In the genomic region with DNA sequence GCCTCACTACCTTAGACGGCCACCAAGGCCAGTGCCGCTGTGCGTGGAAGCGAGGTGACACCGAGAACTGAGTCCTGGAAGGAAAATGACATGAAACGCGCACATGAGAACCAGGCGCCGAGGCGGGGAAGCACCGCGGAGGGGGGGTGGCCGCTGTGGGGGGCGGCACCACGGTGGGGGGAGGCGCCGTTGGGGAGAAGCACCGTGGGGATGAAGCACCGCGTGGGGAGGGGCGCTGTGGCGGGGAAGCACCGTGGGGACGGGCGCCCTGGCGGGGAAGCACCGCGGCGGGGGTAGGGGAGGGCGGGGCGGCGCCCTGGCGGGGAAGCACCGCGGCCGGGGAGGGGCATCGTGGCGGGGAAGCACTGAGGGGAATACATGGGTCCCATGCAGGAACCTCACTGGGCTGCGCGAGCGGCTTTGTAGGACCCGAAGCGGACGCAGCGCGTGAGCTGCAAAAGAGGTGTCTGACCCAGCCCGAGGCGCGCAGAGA, we compare ENCODE assay signal across 16 cellular contexts. TPM values are rescaled to one million over a fixed set of nuclear protein-coding genes. Genes with fewer than 3 reads are reported as not detected.
DNase-seq lines count a peak whose midpoint lies in the region; ATAC-seq and TF ChIP-seq lines count a peak whose summit lies in the region.
"Had no signal": no experiment of that assay in that cellular context is flagged by ENCODE, and none has a peak within 500 bp of the region (broad histone marks: within the 10 kb centered on the region; RNA-seq: fewer than 3 reads in every experiment).

No MANE protein-coding gene starts in this region.

- H3K36me3 Mint-ChIP-seq in activated naive CD4-positive, alpha-beta T cell treated with anti-CD3 and anti-CD28 coated beads, Interleukin-2, amount 10 ng/mL, durations not matched to agents 7 days and 5 days, result peaks cover 68% of the 10 kb centered on the region
- peaks cover 49 to 61% of the 10 kb centered on the region in 2 donors for H3K36me3 Mint-ChIP-seq in activated naive CD4-positive, alpha-beta T cell treated with anti-CD3 and anti-CD28 coated beads, Interleukin-2, amount 50 U/mL, for 72 hours
- peaks cover 74% of the 10 kb centered on the region for H3K36me3 Mint-ChIP-seq in activated CD8-positive, alpha-beta T cell treated with anti-CD3 and anti-CD28 coated beads, Interleukin-2, amount 10 ng/mL, durations not matched to agents 7 days and 5 days (ENCODE audit: low read depth)

- no peaks in the 10 kb centered on the region for H3K27me3 Mint-ChIP-seq in activated naive CD4-positive, alpha-beta T cell treated with anti-CD3 and anti-CD28 coated beads, Interleukin-2, amount 10 ng/mL, durations not matched to agents 7 days and 5 days
- no peaks in the 10 kb centered on the region for H3K27me3 Mint-ChIP-seq in activated CD8-positive, alpha-beta T cell treated with anti-CD3 and anti-CD28 coated beads, Interleukin-2, amount 10 ng/mL, durations not matched to agents 7 days and 5 days (ENCODE audit: low read depth)
- H3K27me3 Mint-ChIP-seq: CD4-positive, alpha-beta T cell had no signal

- ATAC-seq in activated naive CD4-positive, alpha-beta T cell treated with anti-CD3 and anti-CD28 coated beads, Interleukin-2, amount 50 U/mL, for 72 hours, result no peak
- no peak for ATAC-seq in activated CD8-positive, alpha-beta T cell treated with anti-CD3 and anti-CD28 coated beads, Interleukin-2, amount 10 ng/mL, durations not matched to agents 7 days and 5 days

- H3K27ac Mint-ChIP-seq in activated naive CD4-positive, alpha-beta T cell treated with anti-CD3 and anti-CD28 coated beads, Interleukin-2, amount 10 ng/mL, durations not matched to agents 7 days and 5 days, result peak overlapping the region; percentile 91
- H3K27ac Mint-ChIP-seq in activated naive CD4-positive, alpha-beta T cell treated with anti-CD3 and anti-CD28 coated beads, Interleukin-2, amount 50 U/mL, for 72 hours, result no peak overlapping the region
- peak overlapping the region; percentile 89 for H3K27ac Mint-ChIP-seq in activated CD8-positive, alpha-beta T cell treated with anti-CD3 and anti-CD28 coated beads, Interleukin-2, amount 10 ng/mL, durations not matched to agents 7 days and 5 days
- H3K27ac Mint-ChIP-seq: HFFc6 had no signal

- DNase-seq in activated naive CD4-positive, alpha-beta T cell treated with anti-CD3 and anti-CD28 coated beads, Interleukin-2, amount 10 ng/mL, durations not matched to agents 7 days and 5 days, result no peak
- no peak for DNase-seq in activated naive CD4-positive, alpha-beta T cell treated with anti-CD3 and anti-CD28 coated beads, Interleukin-2, amount 50 U/mL, for 72 hours (ENCODE audit: low spot score in 2 of 2)
- DNase-seq in D341Med (ENCODE audit: low spot score) (peak; percentile 29), posterior vena cava (ENCODE audit: low spot score) (peak; percentile 67), NCI-H1694 treated with DMSO at 0.1 percent for 48 hours (lab: John Stamatoyannopoulos, UW) (no peak), vagina (ENCODE audit: extremely low spot score in 2 of 2) (no peak), HK-2 (ENCODE audit: unreplicated experiment) (no peak)
- DNase-seq in activated CD8-positive, alpha-beta T cell treated with anti-CD3 and anti-CD28 coated beads, Interleukin-2, amount 10 ng/mL, durations not matched to agents 7 days and 5 days, result no peak
- DNase-seq: CD4-positive, alpha-beta T cell; GF-D8; GOT3; HFFc6; MV-4-11; NCI-H1436; NCI-H2081; NCI-H524 had no signal

- no peak overlapping the region for H3K27ac ChIP-seq in vagina

- no peaks in the 10 kb centered on the region for H3K4me1 ChIP-seq in vagina

- no peak for TF ChIP-seq POLR2A in vagina (IDR thresholded peaks at IDR 0.05)

- H3K4me1 Mint-ChIP-seq in activated naive CD4-positive, alpha-beta T cell treated with anti-CD3 and anti-CD28 coated beads, Interleukin-2, amount 10 ng/mL, durations not matched to agents 7 days and 5 days, result peaks cover 27% of the 10 kb centered on the region
- peaks cover 25% of the 10 kb centered on the region for H3K4me1 Mint-ChIP-seq in activated CD8-positive, alpha-beta T cell treated with anti-CD3 and anti-CD28 coated beads, Interleukin-2, amount 10 ng/mL, durations not matched to agents 7 days and 5 days (ENCODE audit: low read depth)

- no peak for TF ChIP-seq CTCF in vagina (IDR thresholded peaks at IDR 0.05)

- POLR2A ChIA-PET in activated CD8-positive, alpha-beta T cell treated with anti-CD3 and anti-CD28 coated beads, Interleukin-2, amount 10 ng/mL, durations not matched to agents 7 days and 5 days (lab: Charles Lee), result no interaction called here

- H3K4me3 Mint-ChIP-seq in activated naive CD4-positive, alpha-beta T cell treated with anti-CD3 and anti-CD28 coated beads, Interleukin-2, amount 10 ng/mL, durations not matched to agents 7 days and 5 days, result no peak overlapping the region
- H3K4me3 Mint-ChIP-seq in activated CD8-positive, alpha-beta T cell treated with anti-CD3 and anti-CD28 coated beads, Interleukin-2, amount 10 ng/mL, durations not matched to agents 7 days and 5 days, result no peak overlapping the region
- H3K4me3 Mint-ChIP-seq: CD4-positive, alpha-beta T cell; HFFc6 had no signal

- peaks cover 47% of the 10 kb centered on the region for H3K9me3 Mint-ChIP-seq in activated naive CD4-positive, alpha-beta T cell treated with anti-CD3 and anti-CD28 coated beads, Interleukin-2, amount 10 ng/mL, durations not matched to agents 7 days and 5 days
- H3K9me3 Mint-ChIP-seq in activated naive CD4-positive, alpha-beta T cell treated with anti-CD3 and anti-CD28 coated beads, Interleukin-2, amount 50 U/mL, for 72 hours, result peaks cover 6 to 12% of the 10 kb centered on the region in 2 donors
- H3K9me3 Mint-ChIP-seq in activated CD8-positive, alpha-beta T cell treated with anti-CD3 and anti-CD28 coated beads, Interleukin-2, amount 10 ng/mL, durations not matched to agents 7 days and 5 days (ENCODE audit: insufficient read depth), result peaks cover 32% of the 10 kb centered on the region
- H3K9me3 Mint-ChIP-seq: CD4-positive, alpha-beta T cell had no signal

- H3K9me3 ChIP-seq in vagina, result peaks cover 10% of the 10 kb centered on the region

- intact Hi-C loops in posterior vena cava (cut with DNase I) (no loop called here), vagina (cut with DNase I) (no loop called here)

- H3K4me3 ChIP-seq in vagina, result no peak overlapping the region

- CTCF ChIA-PET in activated naive CD4-positive, alpha-beta T cell treated with anti-CD3 and anti-CD28 coated beads, Interleukin-2, amount 10 ng/mL, durations not matched to agents 7 days and 5 days (lab: Charles Lee), result no interaction called here
- CTCF ChIA-PET in activated CD8-positive, alpha-beta T cell treated with anti-CD3 and anti-CD28 coated beads, Interleukin-2, amount 10 ng/mL, durations not matched to agents 7 days and 5 days (lab: Charles Lee), result no interaction called here

- no peaks in the 10 kb centered on the region for H3K27me3 ChIP-seq in vagina

- peaks cover 0 to 24% of the 10 kb centered on the region in 2 donors for H3K36me3 ChIP-seq in vagina

RNA-seq across cellular contexts. Expression of a gene that starts 28.0 kb away (rescaled TPM):
- total RNA-seq in activated naive CD4-positive, alpha-beta T cell treated with anti-CD3 and anti-CD28 coated beads, Interleukin-2, amount 50 U/mL, for 72 hours, result 10 to 100 TPM; 23.9 to 37.8 TPM
- 10 to 100 TPM; 41.8 to 44.6 TPM for total RNA-seq in activated CD8-positive, alpha-beta T cell treated with anti-CD3 and anti-CD28 coated beads, Interleukin-2, amount 10 ng/mL, durations not matched to agents 7 days and 5 days
- total RNA-seq in posterior vena cava (10 to 100 TPM; 17.9 to 23.4 TPM), vagina (28.5 TPM)

RNA-seq across cellular contexts. Expression of a gene that starts 40.1 kb away (rescaled TPM):
- 10 to 100 TPM; 57.1 to 61.6 TPM for total RNA-seq in activated naive CD4-positive, alpha-beta T cell treated with anti-CD3 and anti-CD28 coated beads, Interleukin-2, amount 50 U/mL, for 72 hours
- total RNA-seq in activated CD8-positive, alpha-beta T cell treated with anti-CD3 and anti-CD28 coated beads, Interleukin-2, amount 10 ng/mL, durations not matched to agents 7 days and 5 days, result 10 to 100 TPM; 55.7 to 59.9 TPM
- total RNA-seq in posterior vena cava (10 to 100 TPM; 31.1 to 34.9 TPM), vagina (30.9 TPM)

Comparison
In these comparisons a context has a peak if more than half of its experiments do, and no peak if none do; other contexts are left out.
1. H3K27ac Mint-ChIP-seq: peak in activated naive CD4-positive, alpha-beta T cell treated with anti-CD3 and anti-CD28 coated beads, Interleukin-2, amount 10 ng/mL, durations not matched to agents 7 days and 5 days (single experiment) and activated CD8-positive, alpha-beta T cell treated with anti-CD3 and anti-CD28 coated beads, Interleukin-2, amount 10 ng/mL, durations not matched to agents 7 days and 5 days (single experiment); none in activated naive CD4-positive, alpha-beta T cell treated with anti-CD3 and anti-CD28 coated beads, Interleukin-2, amount 50 U/mL, for 72 hours (0 of 2).
2. DNase-seq: peak in D341Med (single experiment) and posterior vena cava (single experiment); none in activated naive CD4-positive, alpha-beta T cell treated with anti-CD3 and anti-CD28 coated beads, Interleukin-2, amount 10 ng/mL, durations not matched to agents 7 days and 5 days (single experiment), activated naive CD4-positive, alpha-beta T cell treated with anti-CD3 and anti-CD28 coated beads, Interleukin-2, amount 50 U/mL, for 72 hours (0 of 2), activated CD8-positive, alpha-beta T cell treated with anti-CD3 and anti-CD28 coated beads, Interleukin-2, amount 10 ng/mL, durations not matched to agents 7 days and 5 days (single experiment), NCI-H1694 treated with DMSO at 0.1 percent for 48 hours (single experiment), vagina (0 of 2) and HK-2 (single experiment).